ENCODE assay signal across 1 cellular context in genomic region chr1:158506369-158506987, GRCh38.
TF ChIP-seq lines count a peak whose summit lies in the region.

No MANE protein-coding gene starts in this region.

TF ChIP-seq in HepG2, 621 proteins besides CTCF, POLR2A, EP300 and RAD21:
- TF ChIP-seq ZNF644 (CRISPR knock-in tag; IDR thresholded peaks at IDR 0.05; ENCODE audit: low read depth) (no peak), ZNF704 (CRISPR knock-in tag; IDR thresholded peaks at IDR 0.05; ENCODE audit: borderline replicate concordance) (no peak), ZNF619 (CRISPR knock-in tag; IDR thresholded peaks at IDR 0.05) (no peak), STAG1 (CRISPR knock-in tag; IDR thresholded peaks at IDR 0.05) (peak; percentile 30; the same call in 1 of the 2 replicates)
